Comparison of ENCODE assay signal across 2 cellular contexts in the genomic region with DNA sequence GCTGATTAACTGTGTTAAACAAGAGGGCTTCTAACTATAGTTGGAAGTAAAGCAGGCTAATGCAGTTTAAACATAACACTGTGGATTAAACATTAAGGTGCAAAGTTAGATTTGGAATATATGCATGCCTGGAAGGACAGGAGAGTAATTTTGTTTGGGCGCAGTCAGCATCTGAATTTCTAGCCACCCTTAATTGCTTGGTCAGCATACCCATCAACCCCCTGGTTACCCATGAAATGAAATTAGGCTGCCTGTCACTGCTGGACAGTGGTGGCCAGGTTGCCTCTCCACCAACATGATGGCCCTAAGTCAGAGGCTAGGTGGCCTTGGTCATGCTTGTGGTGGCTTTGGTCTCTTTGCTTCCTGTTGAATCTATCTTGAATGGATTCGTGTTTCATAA.
TF ChIP-seq lines count a peak whose summit lies in the region.

No MANE protein-coding gene starts in this region.

TF ChIP-seq in A549, 52 proteins besides CTCF, POLR2A, EP300 and RAD21:
- TF ChIP-seq, protein P1, sequence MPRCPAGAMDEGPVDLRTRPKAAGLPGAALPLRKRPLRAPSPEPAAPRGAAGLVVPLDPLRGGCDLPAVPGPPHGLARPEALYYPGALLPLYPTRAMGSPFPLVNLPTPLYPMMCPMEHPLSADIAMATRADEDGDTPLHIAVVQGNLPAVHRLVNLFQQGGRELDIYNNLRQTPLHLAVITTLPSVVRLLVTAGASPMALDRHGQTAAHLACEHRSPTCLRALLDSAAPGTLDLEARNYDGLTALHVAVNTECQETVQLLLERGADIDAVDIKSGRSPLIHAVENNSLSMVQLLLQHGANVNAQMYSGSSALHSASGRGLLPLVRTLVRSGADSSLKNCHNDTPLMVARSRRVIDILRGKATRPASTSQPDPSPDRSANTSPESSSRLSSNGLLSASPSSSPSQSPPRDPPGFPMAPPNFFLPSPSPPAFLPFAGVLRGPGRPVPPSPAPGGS (IDR thresholded peaks at IDR 0.05): no peak
- TF ChIP-seq HOXA7 (CRISPR knock-in tag; IDR thresholded peaks at IDR 0.05) (no peak), MAFK (IDR thresholded peaks at IDR 0.05; ENCODE audit: partially characterized antibody) (peak; percentile 58)

TF ChIP-seq in K562, 482 proteins besides CTCF, POLR2A, EP300 and RAD21 (continued from another document):
- no peak for TF ChIP-seq ILK (tag; IDR thresholded peaks at IDR 0.05; ENCODE audit: borderline replicate concordance, low read depth)
- TF ChIP-seq ZNF316 (IDR thresholded peaks at IDR 0.05): peak; percentile 64
- TF ChIP-seq RBM14 (IDR thresholded peaks at IDR 0.05; ENCODE audit: borderline replicate concordance, insufficient read depth, low read depth, low read length): no peak
- TF ChIP-seq ZNF609 (CRISPR knock-in tag; IDR thresholded peaks at IDR 0.05; ENCODE audit: borderline replicate concordance): no peak
- TF ChIP-seq ZNF395 (CRISPR knock-in tag; IDR thresholded peaks at IDR 0.05): no peak
- no peak for TF ChIP-seq PCBP2 (IDR thresholded peaks at IDR 0.05; ENCODE audit: low read depth, low read length, poor library complexity, severe bottlenecking)
- TF ChIP-seq ZKSCAN3 (CRISPR knock-in tag; IDR thresholded peaks at IDR 0.05): no peak
- TF ChIP-seq, protein P2, sequence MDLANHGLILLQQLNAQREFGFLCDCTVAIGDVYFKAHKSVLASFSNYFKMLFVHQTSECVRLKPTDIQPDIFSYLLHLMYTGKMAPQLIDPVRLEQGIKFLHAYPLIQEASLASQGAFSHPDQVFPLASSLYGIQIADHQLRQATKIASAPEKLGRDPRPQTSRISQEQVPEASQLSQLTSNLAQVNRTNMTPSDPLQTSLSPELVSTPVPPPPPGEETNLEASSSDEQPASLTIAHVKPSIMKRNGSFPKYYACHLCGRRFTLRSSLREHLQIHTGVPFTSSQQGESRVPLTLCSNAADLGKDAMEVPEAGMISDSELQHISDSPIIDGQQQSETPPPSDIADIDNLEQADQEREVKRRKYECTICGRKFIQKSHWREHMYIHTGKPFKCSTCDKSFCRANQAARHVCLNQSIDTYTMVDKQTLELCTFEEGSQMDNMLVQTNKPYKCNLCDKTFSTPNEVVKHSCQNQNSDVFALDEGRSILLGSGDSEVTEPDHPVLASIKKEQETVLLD (IDR thresholded peaks at IDR 0.05): no peak
- TF ChIP-seq, protein P3, sequence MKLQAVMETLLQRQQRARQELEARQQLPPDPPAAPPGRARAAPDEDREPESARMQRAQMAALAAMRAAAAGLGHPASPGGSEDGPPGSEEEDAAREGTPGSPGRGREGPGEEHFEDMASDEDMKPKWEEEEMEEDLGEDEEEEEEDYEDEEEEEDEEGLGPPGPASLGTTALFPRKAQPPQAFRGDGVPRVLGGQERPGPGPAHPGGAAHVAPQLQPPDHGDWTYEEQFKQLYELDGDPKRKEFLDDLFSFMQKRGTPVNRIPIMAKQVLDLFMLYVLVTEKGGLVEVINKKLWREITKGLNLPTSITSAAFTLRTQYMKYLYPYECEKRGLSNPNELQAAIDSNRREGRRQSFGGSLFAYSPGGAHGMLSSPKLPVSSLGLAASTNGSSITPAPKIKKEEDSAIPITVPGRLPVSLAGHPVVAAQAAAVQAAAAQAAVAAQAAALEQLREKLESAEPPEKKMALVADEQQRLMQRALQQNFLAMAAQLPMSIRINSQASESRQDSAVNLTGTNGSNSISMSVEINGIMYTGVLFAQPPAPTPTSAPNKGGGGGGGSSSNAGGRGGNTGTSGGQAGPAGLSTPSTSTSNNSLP (IDR thresholded peaks at IDR 0.05; ENCODE audit: borderline replicate concordance, low read depth, low read length): no peak
- no peak for TF ChIP-seq ZC3H4 (CRISPR knock-in tag; IDR thresholded peaks at IDR 0.05; ENCODE audit: borderline replicate concordance)
